ENCODE assay signal across 2 cellular contexts in the genomic region with DNA sequence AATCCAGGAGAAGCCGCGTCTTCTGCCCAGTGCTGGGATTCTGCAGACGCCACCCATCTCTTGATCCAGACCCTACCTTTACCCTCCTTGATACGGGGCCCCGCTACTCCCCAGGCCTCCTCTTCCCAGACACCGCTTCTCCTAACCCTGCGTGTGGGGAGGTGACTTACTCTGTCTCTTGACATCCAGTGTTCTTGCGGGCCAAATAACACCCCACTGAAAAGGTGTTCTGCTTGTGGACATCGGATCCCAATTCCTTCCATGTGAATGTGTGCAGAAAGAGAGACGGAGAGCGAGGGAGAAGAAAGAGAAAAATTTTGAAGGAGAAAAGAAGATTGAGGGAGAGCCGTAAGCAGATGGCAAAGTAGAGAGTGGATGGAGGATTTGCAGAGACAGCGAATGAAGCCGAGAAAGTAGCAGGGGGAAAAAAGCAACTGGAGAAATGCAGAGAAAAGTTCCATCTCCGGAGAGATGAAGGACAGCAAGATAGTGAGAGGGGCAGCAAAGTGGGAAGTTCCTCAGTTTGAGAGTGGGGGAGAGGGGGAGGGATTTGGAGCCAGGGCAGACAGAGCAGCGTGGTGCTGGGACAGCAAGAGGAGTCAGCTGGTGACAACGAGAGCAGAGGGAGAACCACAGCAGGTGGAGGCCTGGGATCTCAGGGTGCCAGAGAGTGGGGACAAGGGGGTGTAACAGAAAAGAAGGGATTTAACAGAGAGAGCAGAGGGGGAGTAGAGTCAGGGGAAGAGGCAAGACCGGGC.
TF ChIP-seq lines count a peak whose summit lies in the region.

No MANE protein-coding gene starts in this region.

TF ChIP-seq in IMR-90, 13 proteins besides CTCF, POLR2A, EP300 and RAD21:
- TF ChIP-seq CHD1 (IDR thresholded peaks at IDR 0.05; ENCODE audit: low read depth, low read length), result no peak
- TF ChIP-seq, protein P1, sequence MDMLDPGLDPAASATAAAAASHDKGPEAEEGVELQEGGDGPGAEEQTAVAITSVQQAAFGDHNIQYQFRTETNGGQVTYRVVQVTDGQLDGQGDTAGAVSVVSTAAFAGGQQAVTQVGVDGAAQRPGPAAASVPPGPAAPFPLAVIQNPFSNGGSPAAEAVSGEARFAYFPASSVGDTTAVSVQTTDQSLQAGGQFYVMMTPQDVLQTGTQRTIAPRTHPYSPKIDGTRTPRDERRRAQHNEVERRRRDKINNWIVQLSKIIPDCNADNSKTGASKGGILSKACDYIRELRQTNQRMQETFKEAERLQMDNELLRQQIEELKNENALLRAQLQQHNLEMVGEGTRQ (IDR thresholded peaks at IDR 0.05; ENCODE audit: low read depth, low read length), result no peak
- no peak for TF ChIP-seq MAFK (IDR thresholded peaks at IDR 0.05; ENCODE audit: low read depth, low read length)
- no peak for TF ChIP-seq MXI1 (IDR thresholded peaks at IDR 0.05; ENCODE audit: borderline replicate concordance, low read depth, low read length)
- no peak for TF ChIP-seq CEBPB (IDR thresholded peaks at IDR 0.05; ENCODE audit: low read depth, low read length)
- no peak for TF ChIP-seq BHLHE40 (IDR thresholded peaks at IDR 0.05; ENCODE audit: low read depth, low read length)
- TF ChIP-seq RFX5 (IDR thresholded peaks at IDR 0.05; ENCODE audit: low read depth, low read length), result no peak
- TF ChIP-seq SMC3 (IDR thresholded peaks at IDR 0.05; ENCODE audit: low read depth, low read length), result no peak
- no peak for TF ChIP-seq NFE2L2 (IDR thresholded peaks at IDR 0.05; ENCODE audit: low read depth, low read length)
- TF ChIP-seq ELK1 (IDR thresholded peaks at IDR 0.05; ENCODE audit: borderline replicate concordance, low read depth, low read length), result no peak
- TF ChIP-seq RCOR1 (IDR thresholded peaks at IDR 0.05; ENCODE audit: insufficient replicate concordance, low read length), result no peak
- no peak for TF ChIP-seq FOS (IDR thresholded peaks at IDR 0.05; ENCODE audit: low read depth, low read length)
- TF ChIP-seq MAZ (IDR thresholded peaks at IDR 0.05; ENCODE audit: borderline replicate concordance, low read depth, low read length), result no peak

TF ChIP-seq in K562, 482 proteins besides CTCF, POLR2A, EP300 and RAD21 (continues in another document):
- TF ChIP-seq ILF3 (IDR thresholded peaks at IDR 0.05; ENCODE audit: borderline replicate concordance), result no peak
- no peak for TF ChIP-seq PHTF2 (CRISPR knock-in tag; IDR thresholded peaks at IDR 0.05)
- TF ChIP-seq ZNF785 (CRISPR knock-in tag; IDR thresholded peaks at IDR 0.05), result no peak
- no peak for TF ChIP-seq ESRRB (CRISPR knock-in tag; IDR thresholded peaks at IDR 0.05; ENCODE audit: borderline replicate concordance)
- TF ChIP-seq, protein P2, sequence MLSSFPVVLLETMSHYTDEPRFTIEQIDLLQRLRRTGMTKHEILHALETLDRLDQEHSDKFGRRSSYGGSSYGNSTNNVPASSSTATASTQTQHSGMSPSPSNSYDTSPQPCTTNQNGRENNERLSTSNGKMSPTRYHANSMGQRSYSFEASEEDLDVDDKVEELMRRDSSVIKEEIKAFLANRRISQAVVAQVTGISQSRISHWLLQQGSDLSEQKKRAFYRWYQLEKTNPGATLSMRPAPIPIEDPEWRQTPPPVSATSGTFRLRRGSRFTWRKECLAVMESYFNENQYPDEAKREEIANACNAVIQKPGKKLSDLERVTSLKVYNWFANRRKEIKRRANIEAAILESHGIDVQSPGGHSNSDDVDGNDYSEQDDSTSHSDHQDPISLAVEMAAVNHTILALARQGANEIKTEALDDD (IDR thresholded peaks at IDR 0.05), result no peak
- TF ChIP-seq PCBP2 (IDR thresholded peaks at IDR 0.05; ENCODE audit: low read depth, low read length, poor library complexity, severe bottlenecking), result no peak
- peak; percentile 55; the same call in 1 of the 2 replicates for TF ChIP-seq ZNF512 (tag; IDR thresholded peaks at IDR 0.05)
- no peak for TF ChIP-seq POLR2AphosphoS2 (IDR thresholded peaks at IDR 0.05; ENCODE audit: low read length)
- TF ChIP-seq DEAF1 (CRISPR knock-in tag; IDR thresholded peaks at IDR 0.05), result no peak
- TF ChIP-seq XRCC5 (IDR thresholded peaks at IDR 0.05; ENCODE audit: low read depth, low read length), result no peak
- no peak for TF ChIP-seq ZNF561 (CRISPR knock-in tag; conservative IDR thresholded peaks at IDR 0.05)
- TF ChIP-seq GTF2E2 (tag; IDR thresholded peaks at IDR 0.05), result no peak
- peak; percentile 27; the same call in 1 of the 2 replicates for TF ChIP-seq SNIP1 (IDR thresholded peaks at IDR 0.05; ENCODE audit: low read depth)
- TF ChIP-seq ZNF354B (CRISPR knock-in tag; IDR thresholded peaks at IDR 0.05), result no peak
- TF ChIP-seq ZNF184 (CRISPR knock-in tag; IDR thresholded peaks at IDR 0.05), result no peak
- TF ChIP-seq, protein P3, sequence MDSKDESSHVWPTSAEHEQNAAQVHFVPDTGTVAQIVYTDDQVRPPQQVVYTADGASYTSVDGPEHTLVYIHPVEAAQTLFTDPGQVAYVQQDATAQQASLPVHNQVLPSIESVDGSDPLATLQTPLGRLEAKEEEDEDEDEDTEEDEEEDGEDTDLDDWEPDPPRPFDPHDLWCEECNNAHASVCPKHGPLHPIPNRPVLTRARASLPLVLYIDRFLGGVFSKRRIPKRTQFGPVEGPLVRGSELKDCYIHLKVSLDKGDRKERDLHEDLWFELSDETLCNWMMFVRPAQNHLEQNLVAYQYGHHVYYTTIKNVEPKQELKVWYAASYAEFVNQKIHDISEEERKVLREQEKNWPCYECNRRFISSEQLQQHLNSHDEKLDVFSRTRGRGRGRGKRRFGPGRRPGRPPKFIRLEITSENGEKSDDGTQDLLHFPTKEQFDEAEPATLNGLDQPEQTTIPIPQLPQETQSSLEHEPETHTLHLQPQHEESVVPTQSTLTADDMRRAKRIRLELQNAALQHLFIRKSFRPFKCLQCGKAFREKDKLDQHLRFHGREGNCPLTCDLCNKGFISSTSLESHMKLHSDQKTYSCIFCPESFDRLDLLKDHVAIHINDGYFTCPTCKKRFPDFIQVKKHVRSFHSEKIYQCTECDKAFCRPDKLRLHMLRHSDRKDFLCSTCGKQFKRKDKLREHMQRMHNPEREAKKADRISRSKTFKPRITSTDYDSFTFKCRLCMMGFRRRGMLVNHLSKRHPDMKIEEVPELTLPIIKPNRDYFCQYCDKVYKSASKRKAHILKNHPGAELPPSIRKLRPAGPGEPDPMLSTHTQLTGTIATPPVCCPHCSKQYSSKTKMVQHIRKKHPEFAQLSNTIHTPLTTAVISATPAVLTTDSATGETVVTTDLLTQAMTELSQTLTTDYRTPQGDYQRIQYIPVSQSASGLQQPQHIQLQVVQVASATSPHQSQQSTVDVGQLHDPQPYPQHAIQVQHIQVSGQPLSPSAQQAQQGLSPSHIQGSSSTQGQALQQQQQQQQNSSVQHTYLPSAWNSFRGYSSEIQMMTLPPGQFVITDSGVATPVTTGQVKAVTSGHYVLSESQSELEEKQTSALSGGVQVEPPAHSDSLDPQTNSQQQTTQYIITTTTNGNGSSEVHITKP (IDR thresholded peaks at IDR 0.05; ENCODE audit: partially characterized antibody), result peak; percentile 7
- 0 out of 2 replicates have a peak, but pooled peaks have one; percentile 17 for TF ChIP-seq FOXP1 (CRISPR knock-in tag; IDR thresholded peaks at IDR 0.05)
- TF ChIP-seq BMI1 (IDR thresholded peaks at IDR 0.05; ENCODE audit: low read length), result no peak
- TF ChIP-seq ZFP91 (CRISPR knock-in tag; IDR thresholded peaks at IDR 0.05), result no peak
- TF ChIP-seq PHB (CRISPR knock-in tag; IDR thresholded peaks at IDR 0.05), result no peak
- TF ChIP-seq, protein P4, sequence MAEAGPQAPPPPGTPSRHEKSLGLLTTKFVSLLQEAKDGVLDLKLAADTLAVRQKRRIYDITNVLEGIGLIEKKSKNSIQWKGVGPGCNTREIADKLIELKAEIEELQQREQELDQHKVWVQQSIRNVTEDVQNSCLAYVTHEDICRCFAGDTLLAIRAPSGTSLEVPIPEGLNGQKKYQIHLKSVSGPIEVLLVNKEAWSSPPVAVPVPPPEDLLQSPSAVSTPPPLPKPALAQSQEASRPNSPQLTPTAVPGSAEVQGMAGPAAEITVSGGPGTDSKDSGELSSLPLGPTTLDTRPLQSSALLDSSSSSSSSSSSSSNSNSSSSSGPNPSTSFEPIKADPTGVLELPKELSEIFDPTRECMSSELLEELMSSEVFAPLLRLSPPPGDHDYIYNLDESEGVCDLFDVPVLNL (CRISPR knock-in tag; IDR thresholded peaks at IDR 0.05; ENCODE audit: low read depth), result no peak
- no peak for TF ChIP-seq MTA2 (IDR thresholded peaks at IDR 0.05; ENCODE audit: low read depth)
- no peak for TF ChIP-seq ZNF639 (CRISPR knock-in tag; conservative IDR thresholded peaks at IDR 0.05 in 1 of 2, IDR thresholded peaks at IDR 0.05 in 1 of 2)
- no peak for TF ChIP-seq FOXA3 (CRISPR knock-in tag; conservative IDR thresholded peaks at IDR 0.05 in 1 of 2, IDR thresholded peaks at IDR 0.05 in 1 of 2)
- TF ChIP-seq RB1 (IDR thresholded peaks at IDR 0.05; ENCODE audit: low read depth), result no peak
- no peak for TF ChIP-seq ZKSCAN8 (CRISPR knock-in tag; IDR thresholded peaks at IDR 0.05)
- no peak for TF ChIP-seq CEBPB (tag; IDR thresholded peaks at IDR 0.05)
- no peak for TF ChIP-seq E2F1 (CRISPR knock-in tag; IDR thresholded peaks at IDR 0.05)
- TF ChIP-seq GATAD2A (IDR thresholded peaks at IDR 0.05), result no peak
- TF ChIP-seq ZBTB9 (CRISPR knock-in tag; IDR thresholded peaks at IDR 0.05), result no peak
- TF ChIP-seq CC2D1A (IDR thresholded peaks at IDR 0.05), result no peak
- TF ChIP-seq, protein P5, sequence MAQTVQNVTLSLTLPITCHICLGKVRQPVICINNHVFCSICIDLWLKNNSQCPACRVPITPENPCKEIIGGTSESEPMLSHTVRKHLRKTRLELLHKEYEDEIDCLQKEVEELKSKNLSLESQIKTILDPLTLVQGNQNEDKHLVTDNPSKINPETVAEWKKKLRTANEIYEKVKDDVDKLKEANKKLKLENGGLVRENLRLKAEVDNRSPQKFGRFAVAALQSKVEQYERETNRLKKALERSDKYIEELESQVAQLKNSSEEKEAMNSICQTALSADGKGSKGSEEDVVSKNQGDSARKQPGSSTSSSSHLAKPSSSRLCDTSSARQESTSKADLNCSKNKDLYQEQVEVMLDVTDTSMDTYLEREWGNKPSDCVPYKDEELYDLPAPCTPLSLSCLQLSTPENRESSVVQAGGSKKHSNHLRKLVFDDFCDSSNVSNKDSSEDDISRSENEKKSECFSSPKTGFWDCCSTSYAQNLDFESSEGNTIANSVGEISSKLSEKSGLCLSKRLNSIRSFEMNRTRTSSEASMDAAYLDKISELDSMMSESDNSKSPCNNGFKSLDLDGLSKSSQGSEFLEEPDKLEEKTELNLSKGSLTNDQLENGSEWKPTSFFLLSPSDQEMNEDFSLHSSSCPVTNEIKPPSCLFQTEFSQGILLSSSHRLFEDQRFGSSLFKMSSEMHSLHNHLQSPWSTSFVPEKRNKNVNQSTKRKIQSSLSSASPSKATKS (CRISPR knock-in tag; IDR thresholded peaks at IDR 0.05), result no peak
